In the genomic region with DNA sequence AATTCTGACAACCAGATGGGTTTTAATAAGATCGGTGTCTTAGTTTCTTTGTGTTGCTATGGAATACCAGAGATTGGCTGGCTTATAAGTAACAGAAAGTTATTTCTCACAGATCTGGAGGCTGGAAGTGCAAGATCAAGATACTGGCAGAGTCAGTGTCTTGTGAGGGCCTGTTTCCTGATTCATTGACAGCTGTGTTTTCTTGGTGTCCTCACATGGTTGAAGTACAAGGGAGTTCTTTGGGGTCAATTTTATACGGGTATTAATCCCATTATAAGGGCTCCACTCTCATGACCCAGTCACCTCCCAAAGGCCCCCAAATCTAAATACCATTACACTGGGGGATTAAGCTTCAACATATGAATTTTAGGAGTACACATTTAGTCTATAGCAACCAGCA, we compare ENCODE assay signal across 30 cellular contexts.
"Had no signal": no experiment of that assay in that cellular context is flagged by ENCODE, and none has a peak within 500 bp of the region (broad histone marks: within the 10 kb centered on the region; RNA-seq: fewer than 3 reads in every experiment).

No MANE protein-coding gene starts in this region.

- H3K4me1 ChIP-seq: adrenal gland, ascending aorta, body of pancreas, breast epithelium had no signal

- H3K27me3 ChIP-seq: adrenal gland, ascending aorta, body of pancreas, brain microvascular endothelial cell, breast epithelium, cardiac muscle cell had no signal

- H3K36me3 ChIP-seq: adrenal gland, ascending aorta, brain microvascular endothelial cell, breast epithelium, cardiac muscle cell had no signal

- H3K4me3 ChIP-seq: adrenal gland, ascending aorta, body of pancreas, breast epithelium, cardiac muscle cell had no signal

- H3K9me3 ChIP-seq: adrenal gland, ascending aorta, body of pancreas, breast epithelium had no signal

- H3K27ac ChIP-seq: adrenal gland, ascending aorta, body of pancreas, brain microvascular endothelial cell, breast epithelium, cardiac muscle cell had no signal

- DNase-seq: activated effector memory CD4-positive, alpha-beta T cell treated with anti-CD3 and anti-CD28 coated beads, Interleukin-2, amount 50 U/mL, for 16 hours; activated effector memory CD4-positive, alpha-beta T cell treated with Interleukin-2 at 50 U/mL for 16 hours; activated gamma-delta T cell; activated gamma-delta T cell treated with Interleukin-2 at 50 U/mL for 16 hours; activated naive CD4-positive, alpha-beta T cell; activated naive CD4-positive, alpha-beta T cell treated with anti-CD3 and anti-CD28 coated beads for 36 hours; activated naive CD4-positive, alpha-beta T cell treated with anti-CD3 and anti-CD28 coated beads, Interleukin-2, amount 10 ng/mL, durations not matched to agents 7 days and 5 days; activated naive CD4-positive, alpha-beta T cell treated with anti-CD3 and anti-CD28 coated beads, Interleukin-2, amount 50 U/mL, for 16 hours; activated naive CD4-positive, alpha-beta T cell treated with Interleukin-2 at 50 U/mL for 16 hours; activated naive CD8-positive, alpha-beta T cell treated with anti-CD3 and anti-CD28 coated beads for 36 hours; activated naive CD8-positive, alpha-beta T cell treated with anti-CD3 and anti-CD28 coated beads, Interleukin-2, amount 10 ng/mL, durations not matched to agents 7 days and 5 days; activated naive CD8-positive, alpha-beta T cell treated with anti-CD3 and anti-CD28 coated beads, Interleukin-2, amount 50 U/mL, for 24 hours; activated T-cell treated with anti-CD3 and anti-CD28 coated beads, Interleukin-2, amount 50 U/mL, for 1 hour; activated T-cell treated with anti-CD3 and anti-CD28 coated beads, Interleukin-2, amount 50 U/mL, for 24 hours; activated T-cell treated with anti-CD3 and anti-CD28 coated beads, Interleukin-2, amount 50 U/mL, for 4 hours; activated T-cell treated with anti-CD3 and anti-CD28 coated beads, Interleukin-2, amount 50 U/mL, for 48 hours; activated T-cell treated with anti-CD3 and anti-CD28 coated beads, Interleukin-2, amount 50 U/mL, for 72 hours; adrenal gland; amniotic stem cell; amygdala; anterior cingulate cortex; aorta; body of pancreas; brain microvascular endothelial cell; caudate nucleus; central memory CD4-positive, alpha-beta T cell; cerebellar nuclear complex had no signal
